Comparison of ENCODE assay signal across 19 cellular contexts in the genomic region with DNA sequence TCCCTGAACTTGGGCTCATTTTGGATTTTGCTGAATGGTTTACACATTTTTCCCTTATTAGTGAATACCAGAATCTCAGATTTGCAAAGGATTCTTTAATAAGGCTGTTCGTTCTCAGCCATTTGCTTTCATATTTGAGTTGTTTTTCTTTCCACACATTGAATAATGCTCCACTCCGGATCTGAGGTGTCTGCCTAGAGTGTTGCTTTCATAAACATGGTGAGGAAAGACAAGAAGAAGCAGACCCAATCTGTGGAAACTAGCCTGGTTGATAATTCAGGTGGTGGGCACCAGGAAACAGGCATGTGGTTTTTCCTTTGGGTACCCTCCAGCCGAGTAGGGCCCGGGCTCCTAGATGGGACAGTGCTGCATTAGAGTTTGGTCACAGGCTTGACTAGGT.
"Had no signal": no experiment of that assay in that cellular context is flagged by ENCODE, and none has a peak within 500 bp of the region (broad histone marks: within the 10 kb centered on the region; RNA-seq: fewer than 3 reads in every experiment).

No MANE protein-coding gene starts in this region.

- H3K4me3 Mint-ChIP-seq: natural killer cell had no signal

- DNase-seq: central memory CD4-positive, alpha-beta T cell; foreskin melanocyte; head of caudate nucleus; kidney glomerular epithelial cell; mammary epithelial cell; mucosa of descending colon; natural killer cell; occipital lobe; psoas muscle; spleen; stimulated activated CD4-positive, alpha-beta T cell treated with anti-CD3 and anti-CD28 coated beads, Interleukin-2, amount 100 ng/mL, for 24 hours; stimulated activated naive CD4-positive, alpha-beta T cell; stomach; substantia nigra; transverse colon had no signal

- H3K27ac Mint-ChIP-seq: natural killer cell had no signal

- H3K9me3 ChIP-seq: mucosa of descending colon, psoas muscle, thoracic aorta had no signal

- H3K4me1 Mint-ChIP-seq: natural killer cell had no signal

- H3K27me3 ChIP-seq: hepatocyte, spleen, stomach, transverse colon had no signal

- FAIRE-seq: islet of Langerhans had no signal

- H2AFZ ChIP-seq: hepatocyte had no signal

- H3K4me3 ChIP-seq: hepatocyte, mucosa of descending colon, psoas muscle, spleen, stomach, thoracic aorta, transverse colon had no signal

- H3K4me2 ChIP-seq: hepatocyte had no signal

- H3K36me3 ChIP-seq: spleen, stomach, thoracic aorta, transverse colon had no signal

- ATAC-seq: mucosa of descending colon, natural killer cell, sciatic nerve had no signal

- H3K27ac ChIP-seq: hepatocyte, psoas muscle, spleen, thoracic aorta, transverse colon had no signal

- H3K36me3 Mint-ChIP-seq: natural killer cell had no signal

- H3K9me3 Mint-ChIP-seq: natural killer cell had no signal
